Comparison of ENCODE assay signal across 8 cellular contexts in genomic region chr1:100463809-100464424, GRCh38.
A peak's percentile ranks its signal among the peaks of the same experiment; 100 is the strongest.
DNase-seq lines count a peak whose midpoint lies in the region; ATAC-seq, FAIRE-seq and TF ChIP-seq lines count a peak whose summit lies in the region.

No MANE protein-coding gene starts in this region.

- H3K9me3 Mint-ChIP-seq in activated naive CD4-positive, alpha-beta T cell treated with anti-CD3 and anti-CD28 coated beads for 36 hours, result no peaks in the 10 kb centered on the region

- no peaks in the 10 kb centered on the region for H3K27me3 ChIP-seq in IMR-90 (ENCODE audit: control insufficient read depth, insufficient read depth, low read length)
- H3K27me3 ChIP-seq in parathyroid adenoma (ENCODE audit: control insufficient read depth, insufficient read depth, low read length), result no peaks in the 10 kb centered on the region

- POLR2A ChIA-PET in IMR-90 (lab: Charles Lee; ENCODE audit: unreplicated experiment), result no interaction called here

- peak; percentile 68 for FAIRE-seq in G401.6 (lab: Jason Lieb, UNC)

- H3K4me1 ChIP-seq in IMR-90 (ENCODE audit: control insufficient read depth, insufficient read depth, low read length), result no peaks in the 10 kb centered on the region; the same call in 1 of the 2 replicates
- H3K4me1 ChIP-seq in parathyroid adenoma, result peaks cover 4% of the 10 kb centered on the region

- WGBS in IMR-90 (ENCODE audit: extremely low coverage in 2 of 2, insufficient read length in 1 of 2), 2 experiments, result 60% methylated on average over 1 of the region's 10 CpGs; no CpG with 5 or more reads in 1 of the 2 experiments

- H3K27me3 Mint-ChIP-seq in activated naive CD4-positive, alpha-beta T cell treated with anti-CD3 and anti-CD28 coated beads for 36 hours (ENCODE audit: low read depth), result no peaks in the 10 kb centered on the region

- H3K79me1 ChIP-seq in IMR-90 (ENCODE audit: low read depth in 1 of 2, low read length in 2 of 2), result no peaks in the 10 kb centered on the region; a peak in 1 of 4 replicates

- ATAC-seq in GM21619 (IDR thresholded peaks at IDR 0.05; ENCODE audit: unreplicated experiment) (peak; percentile 74), IMR-90 (ENCODE audit: low read depth) (peak; percentile 90)

- intact Hi-C loops in IMR-90 (cut with micrococcal nuclease), result loop anchor here (1.0 to 2.0 kb wide), 3 partner anchors 143 to 404 kb away; no protein-coding TSS in a partner anchor
- intact Hi-C loops in activated naive CD4-positive, alpha-beta T cell treated with anti-CD3 and anti-CD28 coated beads for 36 hours (cut with micrococcal nuclease), result loop anchor here (1.0 to 5.0 kb wide), 6 partner anchors 75 to 893 kb away; no protein-coding TSS in a partner anchor

- H2AFZ ChIP-seq in IMR-90 (replicated peaks; ENCODE audit: low read length, poor library complexity) (no peak overlapping the region), parathyroid adenoma (peak overlapping the region; percentile 16)

- no peaks in the 10 kb centered on the region for H3K79me2 ChIP-seq in parathyroid adenoma

- dilution Hi-C loops in IMR-90 (cut with HindIII; ENCODE audit: low sequenced_read_pairs, unreplicated experiment), result loop anchor here (25.0 kb wide), 1 partner anchor 423 kb away; the partner anchor contains the start of genes EXTL2 and SLC30A7

- peak; percentile 90 for TF ChIP-seq CTCF in IMR-90 (conservative IDR thresholded peaks at IDR 0.05; ENCODE audit: low read depth, low read length)
- peak; percentile 74 for TF ChIP-seq CTCF in parathyroid adenoma (IDR thresholded peaks at IDR 0.05)

- H2AK5ac ChIP-seq in IMR-90 (ENCODE audit: low read depth, low read length), result 0 out of 2 replicates have a peak overlapping the region, but pooled peaks have one; percentile 5

- H3K14ac ChIP-seq in IMR-90 (replicated peaks; ENCODE audit: low read depth, low read length), result no peak overlapping the region

- no peak overlapping the region; the same call in 1 of the 2 replicates for H3K18ac ChIP-seq in IMR-90 (ENCODE audit: low read depth, low read length)

- H3K27ac Mint-ChIP-seq in activated naive CD4-positive, alpha-beta T cell treated with anti-CD3 and anti-CD28 coated beads for 36 hours, result peak overlapping the region; percentile 80

- BruUV-seq in IMR-90 (replicated peaks; lab: Mats Ljungman, UMichigan), result no TSS peak

- no peak overlapping the region; the same call in 1 of the 2 replicates for H4K5ac ChIP-seq in IMR-90 (ENCODE audit: low read depth, low read length)

- H3K4me3 ChIP-seq in IMR-90 (ENCODE audit: insufficient read depth, low read depth, low read length) (no peak overlapping the region), parathyroid adenoma (ENCODE audit: low read depth, low read length) (no peak overlapping the region)

- in situ Hi-C loops in IMR-90 (cut with MboI; ENCODE audit: low sequenced_read_pairs), result loop anchor here (10.0 kb wide), 1 partner anchor 141 kb away; no protein-coding TSS in a partner anchor

- peaks cover 2% of the 10 kb centered on the region; the same call in 1 of the 2 replicates for H3K36me3 ChIP-seq in IMR-90 (ENCODE audit: control insufficient read depth, insufficient read depth, low read length)
- H3K36me3 ChIP-seq in parathyroid adenoma (ENCODE audit: control insufficient read depth, insufficient read depth, low read length), result no peaks in the 10 kb centered on the region

- H4K91ac ChIP-seq in IMR-90 (ENCODE audit: insufficient read depth, low read depth, low read length), result no peak overlapping the region

- H2AK9ac ChIP-seq in IMR-90 (replicated peaks; ENCODE audit: low read depth, low read length, poor library complexity), result no peak overlapping the region

- H3K4me1 Mint-ChIP-seq in activated naive CD4-positive, alpha-beta T cell treated with anti-CD3 and anti-CD28 coated beads for 36 hours (ENCODE audit: low read depth), result peaks cover 23% of the 10 kb centered on the region

- H3K27ac ChIP-seq in IMR-90 (ENCODE audit: insufficient read depth, low read length) (no peak overlapping the region), parathyroid adenoma (no peak overlapping the region)

- no peaks in the 10 kb centered on the region for H4K20me1 ChIP-seq in IMR-90 (ENCODE audit: insufficient read depth, low read length)

- no peak overlapping the region for H3K4me2 ChIP-seq in IMR-90 (ENCODE audit: low read depth, low read length)
- no peak overlapping the region for H3K4me2 ChIP-seq in parathyroid adenoma (ENCODE audit: low read length)

- no peak overlapping the region for H3K56ac ChIP-seq in IMR-90 (ENCODE audit: extremely low read depth, insufficient read depth, low read length)

- H3K36me3 Mint-ChIP-seq in activated naive CD4-positive, alpha-beta T cell treated with anti-CD3 and anti-CD28 coated beads for 36 hours (ENCODE audit: low read depth), result peaks cover 13% of the 10 kb centered on the region

- H3K9me3 ChIP-seq in IMR-90 (ENCODE audit: control insufficient read depth, insufficient read depth, low read length), result no peaks in the 10 kb centered on the region
- no peaks in the 10 kb centered on the region for H3K9me3 ChIP-seq in parathyroid adenoma (ENCODE audit: control insufficient read depth, low read length)

- DNase-seq in IMR-90 (peak; percentile 64), OCI-M1 (lab: John Stamatoyannopoulos, UW) (peak; percentile 90), globus pallidus (ENCODE audit: low spot score) (peak; percentile 54), NCI-H1930 (lab: John Stamatoyannopoulos, UW) (no peak)
- peak; percentile 80 for DNase-seq in activated naive CD4-positive, alpha-beta T cell treated with anti-CD3 and anti-CD28 coated beads for 36 hours

- H3K9ac ChIP-seq in IMR-90 (ENCODE audit: low read depth, low read length) (no peak overlapping the region), parathyroid adenoma (no peak overlapping the region)

- no peak for TF ChIP-seq POLR2A in IMR-90 (IDR thresholded peaks at IDR 0.05; ENCODE audit: low read depth, low read length)

- H3K9me1 ChIP-seq in IMR-90 (ENCODE audit: insufficient read depth, low read length), result no peaks in the 10 kb centered on the region

- CTCF ChIA-PET in IMR-90 (lab: Yijun Ruan, JAX), result interaction anchor here (0.5 to 2.5 kb wide), 13 partner anchors 9 to 405 kb away, joined by 3 to 22 read pairs (median 3); no protein-coding TSS in a partner anchor
- CTCF ChIA-PET in activated naive CD4-positive, alpha-beta T cell treated with anti-CD3 and anti-CD28 coated beads for 36 hours (lab: Charles Lee), result interaction anchor here (0.5 to 7.4 kb wide), 31 partner anchors 9 to 958 kb away, joined by 3 to 85 read pairs (median 3); partner anchors contain the start of genes CDC14A, DBT and GPR88

- H3K4ac ChIP-seq in IMR-90 (ENCODE audit: low read depth, low read length), result peak overlapping the region; percentile 5; the same call in 1 of the 2 replicates

- H4K8ac ChIP-seq in IMR-90 (ENCODE audit: low read depth in 2 of 2, low read length in 2 of 2), result peak overlapping the region in 1 of 2 experiments; percentile 1; a peak in 1 of 4 replicates

- H3K23ac ChIP-seq in IMR-90 (ENCODE audit: low read depth, low read length), result no peak overlapping the region

- no peak overlapping the region for H2BK20ac ChIP-seq in IMR-90 (ENCODE audit: low read depth, low read length)

- H3K4me3 Mint-ChIP-seq in activated naive CD4-positive, alpha-beta T cell treated with anti-CD3 and anti-CD28 coated beads for 36 hours, result peak overlapping the region; percentile 7

- peak overlapping the region; percentile 29; the same call in 1 of the 2 replicates for H2BK120ac ChIP-seq in IMR-90 (ENCODE audit: low read depth, low read length)

- H2BK5ac ChIP-seq in IMR-90 (ENCODE audit: low read depth, low read length, poor library complexity, severe bottlenecking), result no peak overlapping the region

- peak; percentile 90 for TF ChIP-seq RAD21 in IMR-90 (IDR thresholded peaks at IDR 0.05; ENCODE audit: low read length)

- H2BK15ac ChIP-seq in IMR-90 (ENCODE audit: low read depth, low read length), result 0 out of 3 replicates have a peak overlapping the region, but pooled peaks have one; percentile 43

TF ChIP-seq in IMR-90, 13 proteins besides CTCF, POLR2A, EP300 and RAD21:
- TF ChIP-seq SMC3 (IDR thresholded peaks at IDR 0.05; ENCODE audit: low read depth, low read length) (peak; percentile 94), FOS (IDR thresholded peaks at IDR 0.05; ENCODE audit: low read depth, low read length) (no peak)

Comparison
In these comparisons a context has a peak if more than half of its experiments do, and no peak if none do; other contexts are left out.
1. DNase-seq: peak in IMR-90 (single experiment), OCI-M1 (single experiment), activated naive CD4-positive, alpha-beta T cell treated with anti-CD3 and anti-CD28 coated beads for 36 hours (single experiment) and globus pallidus (single experiment); none in NCI-H1930 (0 of 2).